1 cellular context compared by ENCODE assay signal in the genomic region with DNA sequence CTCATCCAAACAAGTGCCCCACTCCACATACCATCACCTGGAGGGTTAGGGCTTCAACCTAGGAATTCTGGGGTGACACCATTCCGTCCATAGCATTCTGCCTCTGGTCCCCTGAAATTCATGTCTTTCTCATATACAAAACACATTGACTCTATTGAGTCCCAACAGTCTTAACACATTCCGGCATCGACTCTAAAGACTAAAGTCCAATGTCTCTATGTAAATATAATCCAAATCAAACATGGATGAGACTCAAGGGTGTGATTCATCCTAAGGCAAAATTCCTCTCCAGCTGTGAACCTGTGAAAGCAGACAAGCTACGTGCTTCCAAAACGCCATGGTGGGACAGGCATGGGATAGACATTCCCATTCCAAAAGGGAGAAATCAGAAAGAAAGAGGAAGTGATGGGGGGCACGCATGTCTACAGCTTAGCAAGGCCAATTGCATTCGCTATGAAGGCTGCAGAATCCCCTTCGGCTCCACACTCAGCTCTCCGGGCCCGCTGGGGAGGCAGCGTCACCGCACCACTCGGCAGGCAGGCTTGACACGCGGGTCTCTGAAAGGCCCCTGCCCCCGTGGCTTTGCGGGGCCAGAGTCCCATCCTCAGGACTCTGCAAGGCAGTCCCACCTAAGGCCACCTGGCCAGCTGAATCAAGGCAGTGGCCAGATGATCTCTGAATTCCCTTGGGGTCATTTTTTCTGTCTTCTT.
A peak's percentile ranks its signal among the peaks of the same experiment; 100 is the strongest.
TF ChIP-seq lines count a peak whose summit lies in the region.

No MANE protein-coding gene starts in this region.

TF ChIP-seq in HepG2, 621 proteins besides CTCF, POLR2A, EP300 and RAD21 (continued from another document):
- TF ChIP-seq ZNF3 (CRISPR knock-in tag; IDR thresholded peaks at IDR 0.05) (0 out of 2 replicates have a peak, but pooled peaks have one; percentile 4), MTA3 (CRISPR knock-in tag; IDR thresholded peaks at IDR 0.05) (no peak), ZNF644 (CRISPR knock-in tag; IDR thresholded peaks at IDR 0.05; ENCODE audit: low read depth) (peak; percentile 65; the same call in 1 of the 2 replicates), HMG20B (CRISPR knock-in tag; conservative IDR thresholded peaks at IDR 0.05) (no peak), PITX1 (CRISPR knock-in tag; IDR thresholded peaks at IDR 0.05) (peak; percentile 51; the same call in 1 of the 2 replicates), ZNF264 (CRISPR knock-in tag; IDR thresholded peaks at IDR 0.05) (peak; percentile 65; the same call in 1 of the 2 replicates), ZKSCAN1 (IDR thresholded peaks at IDR 0.05; ENCODE audit: low read length) (peak; percentile 65), ZNF678 (CRISPR knock-in tag; IDR thresholded peaks at IDR 0.05) (no peak), TEAD3 (CRISPR knock-in tag; optimal IDR thresholded peaks at IDR 0.05; ENCODE audit: borderline replicate concordance) (peak; percentile 67), ARID2 (CRISPR knock-in tag; IDR thresholded peaks at IDR 0.05; ENCODE audit: borderline replicate concordance) (no peak), SMYD3 (CRISPR knock-in tag; IDR thresholded peaks at IDR 0.05) (0 out of 2 replicates have a peak, but pooled peaks have one; percentile 20), ZNF878 (CRISPR knock-in tag; IDR thresholded peaks at IDR 0.05) (peak; percentile 50; the same call in 1 of the 2 replicates), HNF4G (IDR thresholded peaks at IDR 0.05; ENCODE audit: borderline replicate concordance, low read depth, low read length) (peak; percentile 50; the same call in 1 of the 2 replicates), HNF4G (CRISPR knock-in tag; IDR thresholded peaks at IDR 0.05; ENCODE audit: borderline replicate concordance, low read depth) (no peak), LCORL (IDR thresholded peaks at IDR 0.05) (no peak), LCORL (CRISPR knock-in tag; IDR thresholded peaks at IDR 0.05) (peak; percentile 65; the same call in 1 of the 2 replicates), FOXA3 (CRISPR knock-in tag; IDR thresholded peaks at IDR 0.05) (peak; percentile 68), ZBTB38 (CRISPR knock-in tag; IDR thresholded peaks at IDR 0.05) (peak; percentile 69), ZBTB3 (CRISPR knock-in tag; IDR thresholded peaks at IDR 0.05; ENCODE audit: borderline replicate concordance, low read depth) (no peak), SAFB2 (CRISPR knock-in tag; IDR thresholded peaks at IDR 0.05; ENCODE audit: borderline replicate concordance, low read depth) (no peak)
- TF ChIP-seq, protein P1, sequence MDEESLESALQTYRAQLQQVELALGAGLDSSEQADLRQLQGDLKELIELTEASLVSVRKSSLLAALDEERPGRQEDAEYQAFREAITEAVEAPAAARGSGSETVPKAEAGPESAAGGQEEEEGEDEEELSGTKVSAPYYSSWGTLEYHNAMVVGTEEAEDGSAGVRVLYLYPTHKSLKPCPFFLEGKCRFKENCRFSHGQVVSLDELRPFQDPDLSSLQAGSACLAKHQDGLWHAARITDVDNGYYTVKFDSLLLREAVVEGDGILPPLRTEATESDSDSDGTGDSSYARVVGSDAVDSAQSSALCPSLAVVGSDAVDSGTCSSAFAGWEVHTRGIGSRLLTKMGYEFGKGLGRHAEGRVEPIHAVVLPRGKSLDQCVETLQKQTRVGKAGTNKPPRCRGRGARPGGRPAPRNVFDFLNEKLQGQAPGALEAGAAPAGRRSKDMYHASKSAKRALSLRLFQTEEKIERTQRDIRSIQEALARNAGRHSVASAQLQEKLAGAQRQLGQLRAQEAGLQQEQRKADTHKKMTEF (CRISPR knock-in tag; IDR thresholded peaks at IDR 0.05), result 0 out of 2 replicates have a peak, but pooled peaks have one; percentile 21
- TF ChIP-seq, protein P2, sequence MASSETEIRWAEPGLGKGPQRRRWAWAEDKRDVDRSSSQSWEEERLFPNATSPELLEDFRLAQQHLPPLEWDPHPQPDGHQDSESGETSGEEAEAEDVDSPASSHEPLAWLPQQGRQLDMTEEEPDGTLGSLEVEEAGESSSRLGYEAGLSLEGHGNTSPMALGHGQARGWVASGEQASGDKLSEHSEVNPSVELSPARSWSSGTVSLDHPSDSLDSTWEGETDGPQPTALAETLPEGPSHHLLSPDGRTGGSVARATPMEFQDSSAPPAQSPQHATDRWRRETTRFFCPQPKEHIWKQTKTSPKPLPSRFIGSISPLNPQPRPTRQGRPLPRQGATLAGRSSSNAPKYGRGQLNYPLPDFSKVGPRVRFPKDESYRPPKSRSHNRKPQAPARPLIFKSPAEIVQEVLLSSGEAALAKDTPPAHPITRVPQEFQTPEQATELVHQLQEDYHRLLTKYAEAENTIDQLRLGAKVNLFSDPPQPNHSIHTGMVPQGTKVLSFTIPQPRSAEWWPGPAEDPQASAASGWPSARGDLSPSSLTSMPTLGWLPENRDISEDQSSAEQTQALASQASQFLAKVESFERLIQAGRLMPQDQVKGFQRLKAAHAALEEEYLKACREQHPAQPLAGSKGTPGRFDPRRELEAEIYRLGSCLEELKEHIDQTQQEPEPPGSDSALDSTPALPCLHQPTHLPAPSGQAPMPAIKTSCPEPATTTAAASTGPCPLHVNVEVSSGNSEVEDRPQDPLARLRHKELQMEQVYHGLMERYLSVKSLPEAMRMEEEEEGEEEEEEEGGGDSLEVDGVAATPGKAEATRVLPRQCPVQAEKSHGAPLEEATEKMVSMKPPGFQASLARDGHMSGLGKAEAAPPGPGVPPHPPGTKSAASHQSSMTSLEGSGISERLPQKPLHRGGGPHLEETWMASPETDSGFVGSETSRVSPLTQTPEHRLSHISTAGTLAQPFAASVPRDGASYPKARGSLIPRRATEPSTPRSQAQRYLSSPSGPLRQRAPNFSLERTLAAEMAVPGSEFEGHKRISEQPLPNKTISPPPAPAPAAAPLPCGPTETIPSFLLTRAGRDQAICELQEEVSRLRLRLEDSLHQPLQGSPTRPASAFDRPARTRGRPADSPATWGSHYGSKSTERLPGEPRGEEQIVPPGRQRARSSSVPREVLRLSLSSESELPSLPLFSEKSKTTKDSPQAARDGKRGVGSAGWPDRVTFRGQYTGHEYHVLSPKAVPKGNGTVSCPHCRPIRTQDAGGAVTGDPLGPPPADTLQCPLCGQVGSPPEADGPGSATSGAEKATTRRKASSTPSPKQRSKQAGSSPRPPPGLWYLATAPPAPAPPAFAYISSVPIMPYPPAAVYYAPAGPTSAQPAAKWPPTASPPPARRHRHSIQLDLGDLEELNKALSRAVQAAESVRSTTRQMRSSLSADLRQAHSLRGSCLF (CRISPR knock-in tag; IDR thresholded peaks at IDR 0.05; ENCODE audit: borderline replicate concordance), result no peak
- TF ChIP-seq, protein P3, sequence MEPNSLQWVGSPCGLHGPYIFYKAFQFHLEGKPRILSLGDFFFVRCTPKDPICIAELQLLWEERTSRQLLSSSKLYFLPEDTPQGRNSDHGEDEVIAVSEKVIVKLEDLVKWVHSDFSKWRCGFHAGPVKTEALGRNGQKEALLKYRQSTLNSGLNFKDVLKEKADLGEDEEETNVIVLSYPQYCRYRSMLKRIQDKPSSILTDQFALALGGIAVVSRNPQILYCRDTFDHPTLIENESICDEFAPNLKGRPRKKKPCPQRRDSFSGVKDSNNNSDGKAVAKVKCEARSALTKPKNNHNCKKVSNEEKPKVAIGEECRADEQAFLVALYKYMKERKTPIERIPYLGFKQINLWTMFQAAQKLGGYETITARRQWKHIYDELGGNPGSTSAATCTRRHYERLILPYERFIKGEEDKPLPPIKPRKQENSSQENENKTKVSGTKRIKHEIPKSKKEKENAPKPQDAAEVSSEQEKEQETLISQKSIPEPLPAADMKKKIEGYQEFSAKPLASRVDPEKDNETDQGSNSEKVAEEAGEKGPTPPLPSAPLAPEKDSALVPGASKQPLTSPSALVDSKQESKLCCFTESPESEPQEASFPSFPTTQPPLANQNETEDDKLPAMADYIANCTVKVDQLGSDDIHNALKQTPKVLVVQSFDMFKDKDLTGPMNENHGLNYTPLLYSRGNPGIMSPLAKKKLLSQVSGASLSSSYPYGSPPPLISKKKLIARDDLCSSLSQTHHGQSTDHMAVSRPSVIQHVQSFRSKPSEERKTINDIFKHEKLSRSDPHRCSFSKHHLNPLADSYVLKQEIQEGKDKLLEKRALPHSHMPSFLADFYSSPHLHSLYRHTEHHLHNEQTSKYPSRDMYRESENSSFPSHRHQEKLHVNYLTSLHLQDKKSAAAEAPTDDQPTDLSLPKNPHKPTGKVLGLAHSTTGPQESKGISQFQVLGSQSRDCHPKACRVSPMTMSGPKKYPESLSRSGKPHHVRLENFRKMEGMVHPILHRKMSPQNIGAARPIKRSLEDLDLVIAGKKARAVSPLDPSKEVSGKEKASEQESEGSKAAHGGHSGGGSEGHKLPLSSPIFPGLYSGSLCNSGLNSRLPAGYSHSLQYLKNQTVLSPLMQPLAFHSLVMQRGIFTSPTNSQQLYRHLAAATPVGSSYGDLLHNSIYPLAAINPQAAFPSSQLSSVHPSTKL (CRISPR knock-in tag; IDR thresholded peaks at IDR 0.05), result peak; percentile 74
- TF ChIP-seq, protein P4, sequence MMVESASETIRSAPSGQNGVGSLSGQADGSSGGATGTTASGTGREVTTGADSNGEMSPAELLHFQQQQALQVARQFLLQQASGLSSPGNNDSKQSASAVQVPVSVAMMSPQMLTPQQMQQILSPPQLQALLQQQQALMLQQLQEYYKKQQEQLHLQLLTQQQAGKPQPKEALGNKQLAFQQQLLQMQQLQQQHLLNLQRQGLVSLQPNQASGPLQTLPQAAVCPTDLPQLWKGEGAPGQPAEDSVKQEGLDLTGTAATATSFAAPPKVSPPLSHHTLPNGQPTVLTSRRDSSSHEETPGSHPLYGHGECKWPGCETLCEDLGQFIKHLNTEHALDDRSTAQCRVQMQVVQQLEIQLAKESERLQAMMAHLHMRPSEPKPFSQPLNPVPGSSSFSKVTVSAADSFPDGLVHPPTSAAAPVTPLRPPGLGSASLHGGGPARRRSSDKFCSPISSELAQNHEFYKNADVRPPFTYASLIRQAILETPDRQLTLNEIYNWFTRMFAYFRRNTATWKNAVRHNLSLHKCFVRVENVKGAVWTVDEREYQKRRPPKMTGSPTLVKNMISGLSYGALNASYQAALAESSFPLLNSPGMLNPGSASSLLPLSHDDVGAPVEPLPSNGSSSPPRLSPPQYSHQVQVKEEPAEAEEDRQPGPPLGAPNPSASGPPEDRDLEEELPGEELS (CRISPR knock-in tag; IDR thresholded peaks at IDR 0.05), result 0 out of 2 replicates have a peak, but pooled peaks have one; percentile 33
